In the genomic region with DNA sequence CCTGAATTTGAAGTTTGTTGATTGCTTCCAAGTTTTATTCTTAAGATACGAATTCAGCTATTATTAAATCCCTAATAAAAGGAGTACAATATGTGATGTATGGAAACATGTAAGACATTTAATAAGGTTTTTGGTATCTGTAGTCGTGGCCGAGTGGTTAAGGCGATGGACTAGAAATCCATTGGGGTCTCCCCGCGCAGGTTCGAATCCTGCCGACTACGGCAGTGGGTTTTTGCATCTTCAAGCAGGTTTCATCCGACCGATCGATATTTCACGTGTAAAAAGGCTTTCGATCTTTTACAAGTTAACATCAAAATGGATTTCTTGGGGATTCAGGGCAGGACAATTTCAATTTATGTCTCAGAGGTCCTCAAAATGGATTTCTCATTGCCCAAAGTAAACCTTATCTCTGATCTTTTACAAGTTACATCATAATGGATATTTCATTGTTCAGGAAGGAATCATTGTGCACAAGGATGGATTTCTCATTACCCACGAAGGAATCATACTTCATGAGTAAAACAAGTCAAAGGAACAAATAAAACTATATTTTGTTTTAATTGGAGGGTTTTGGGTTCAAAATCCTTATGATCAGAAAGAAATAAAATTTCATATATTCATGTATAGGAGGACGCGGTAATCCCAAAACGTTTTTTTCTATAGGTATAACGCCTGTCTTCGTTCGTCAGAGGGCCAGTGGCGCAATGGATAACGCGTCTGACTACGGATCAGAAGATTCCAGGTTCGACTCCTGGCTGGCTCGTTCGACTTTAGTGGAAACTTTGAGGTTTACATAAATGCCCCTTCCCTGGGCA, we compare ENCODE assay signal across 8 cellular contexts. TPM values are rescaled to one million over a fixed set of nuclear protein-coding genes. Genes with fewer than 3 reads are reported as not detected.
DNase-seq lines count a peak whose midpoint lies in the region; ATAC-seq and TF ChIP-seq lines count a peak whose summit lies in the region.

No MANE protein-coding gene starts in this region.

- peak overlapping the region; percentile 86 for H3K27ac Mint-ChIP-seq in endothelial cell (ENCODE audit: unreplicated experiment)

- peaks cover 27% of the 10 kb centered on the region for H3K27me3 Mint-ChIP-seq in endothelial cell (ENCODE audit: unreplicated experiment)

- H3K36me3 Mint-ChIP-seq in endothelial cell (ENCODE audit: low read depth, unreplicated experiment): no peaks in the 10 kb centered on the region

- H3K4me1 Mint-ChIP-seq in endothelial cell (ENCODE audit: unreplicated experiment): peaks cover 25% of the 10 kb centered on the region

- DNase-seq in SIG-M5 treated with dmso at 0.1 percent for 504 hours (lab: John Stamatoyannopoulos, UW; ENCODE audit: unreplicated experiment) (peak; percentile 66), SIG-M5 (lab: John Stamatoyannopoulos, UW) (no peak), NCI-H226 (peak; percentile 63), endothelial cell (ENCODE audit: low spot score) (peak; percentile 73), renal cortical epithelial cell (ENCODE audit: low read depth) (peak; percentile 61), GM10266 (ENCODE audit: extremely low spot score) (no peak)
- peak; percentile 50 to 59 for DNase-seq in activated CD4-positive, alpha-beta T cell treated with anti-CD3 and anti-CD28 coated beads for 4 hours

- TF ChIP-seq CTCF in endothelial cell (IDR thresholded peaks at IDR 0.05; ENCODE audit: unreplicated experiment): no peak
- TF ChIP-seq CTCF in GM10266 (IDR thresholded peaks at IDR 0.05; ENCODE audit: control insufficient read depth, insufficient read depth, low read depth, missing control alignments): no peak

- H3K9me3 Mint-ChIP-seq in endothelial cell (ENCODE audit: unreplicated experiment): no peaks in the 10 kb centered on the region

- peak overlapping the region; percentile 84 for H3K4me3 Mint-ChIP-seq in endothelial cell (ENCODE audit: unreplicated experiment)

- ATAC-seq in GM18873 (IDR thresholded peaks at IDR 0.05; ENCODE audit: low FRiP score, unreplicated experiment): no peak

RNA-seq across cellular contexts. Expression of gene BTN3A2, which starts 37.3 kb away (rescaled TPM):
- total RNA-seq in endothelial cell (ENCODE audit: unreplicated experiment): 8.2 TPM
- 22.7 and 24.3 TPM in 2 replicates for total RNA-seq in renal cortical epithelial cell

RNA-seq across cellular contexts. Expression of gene BTN2A2, which starts 55.3 kb away (rescaled TPM):
- total RNA-seq in endothelial cell (ENCODE audit: unreplicated experiment) (19.3 TPM), renal cortical epithelial cell (17.2 and 33.9 TPM in 2 replicates)

Comparison
In these comparisons a context has a peak if more than half of its experiments do, and no peak if none do; other contexts are left out.
1. DNase-seq: peak in SIG-M5 treated with dmso at 0.1 percent for 504 hours (single experiment), NCI-H226 (single experiment), activated CD4-positive, alpha-beta T cell treated with anti-CD3 and anti-CD28 coated beads for 4 hours (2 of 2), endothelial cell (single experiment) and renal cortical epithelial cell (single experiment); none in SIG-M5 (single experiment) and GM10266 (single experiment).